In genomic region chr10:127016331-127016730, GRCh38 we compare ENCODE assay signal across 1 cellular context.
TF ChIP-seq lines count a peak whose summit lies in the region.

No MANE protein-coding gene starts in this region.

TF ChIP-seq in H1, 55 proteins besides CTCF, POLR2A, EP300 and RAD21 (continued from another document):
- TF ChIP-seq USF2 (IDR thresholded peaks at IDR 0.05; ENCODE audit: low read length) (no peak), SIN3A (conservative IDR thresholded peaks at IDR 0.05 in 1 of 2, IDR thresholded peaks at IDR 0.05 in 1 of 2; ENCODE audit: low read depth in 1 of 2, low read length in 2 of 2) (no peak), JUN (IDR thresholded peaks at IDR 0.05; ENCODE audit: low read depth, low read length) (no peak), MAX (IDR thresholded peaks at IDR 0.05) (no peak)
- TF ChIP-seq, protein P1, sequence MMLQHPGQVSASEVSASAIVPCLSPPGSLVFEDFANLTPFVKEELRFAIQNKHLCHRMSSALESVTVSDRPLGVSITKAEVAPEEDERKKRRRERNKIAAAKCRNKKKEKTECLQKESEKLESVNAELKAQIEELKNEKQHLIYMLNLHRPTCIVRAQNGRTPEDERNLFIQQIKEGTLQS (IDR thresholded peaks at IDR 0.05; ENCODE audit: insufficient read depth, low read depth, low read length): no peak
TF ChIP-seq in H1: peak in this region for 0.
